ENCODE assay signal across 8 cellular contexts in the genomic region with DNA sequence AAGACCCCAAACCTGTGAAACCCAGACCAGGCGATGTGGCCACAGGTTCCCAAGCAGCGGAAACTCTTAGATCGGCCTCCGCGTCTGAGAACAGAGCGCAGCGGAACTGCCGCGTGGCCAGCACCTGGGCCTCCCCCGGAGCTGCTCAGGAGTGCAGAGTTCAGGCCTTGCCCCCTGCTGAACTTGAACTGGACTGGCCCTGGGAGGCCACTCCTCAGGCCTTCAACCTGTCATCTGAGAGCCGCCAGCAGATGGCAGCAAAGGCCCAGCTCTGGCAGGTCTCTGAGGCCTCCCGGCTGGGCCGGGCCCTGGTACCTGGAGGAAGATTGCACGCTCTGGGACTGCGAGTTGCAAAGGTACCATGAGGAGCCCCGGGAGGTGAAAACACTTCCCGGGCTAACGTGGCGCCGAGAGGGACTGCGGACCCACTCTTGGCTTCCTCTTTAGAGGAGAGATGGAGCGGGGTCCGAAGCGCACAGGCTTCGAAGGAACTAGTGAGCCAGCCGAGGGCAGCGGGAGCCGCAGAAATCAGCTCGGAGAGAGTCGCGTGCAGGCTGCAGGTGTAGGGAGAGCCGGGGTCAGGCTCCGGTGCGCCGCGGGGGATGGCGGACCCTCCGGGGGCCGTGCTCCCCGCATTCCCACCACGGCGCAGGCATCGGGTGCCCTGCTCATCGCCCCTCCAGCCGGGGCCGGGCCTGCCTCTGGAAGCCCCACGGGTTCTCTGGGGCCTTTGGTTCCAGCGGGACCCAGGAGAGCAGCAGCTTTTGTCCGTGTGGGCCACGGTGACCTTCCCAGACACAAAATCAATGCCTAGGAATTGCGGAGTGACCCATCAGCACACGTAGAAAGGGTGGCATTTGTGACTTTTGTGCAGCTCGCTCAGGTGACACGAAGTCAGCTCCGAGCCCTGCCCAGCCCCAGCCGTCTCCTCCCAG.
DNase-seq lines count a peak whose midpoint lies in the region; ATAC-seq and TF ChIP-seq lines count a peak whose summit lies in the region.

No MANE protein-coding gene starts in this region.

- peak overlapping the region; percentile 90 for H3K4me3 Mint-ChIP-seq in T-helper 17 cell

- ATAC-seq in T-helper 17 cell (peak; percentile 98), right cardiac atrium (peak; percentile 91 to 94)

- H3K27ac ChIP-seq in HEK293 (ENCODE audit: extremely low read depth, low read depth, low read length) = no peak overlapping the region
- no peak overlapping the region for H3K27ac ChIP-seq in right cardiac atrium (ENCODE audit: low read length)
- H3K27ac ChIP-seq in rectal smooth muscle tissue (ENCODE audit: low read depth, low read length) = no peak overlapping the region
- no peak overlapping the region for H3K27ac ChIP-seq in vagina

- H3K36me3 ChIP-seq in HEK293 (ENCODE audit: control insufficient read depth in 2 of 2, insufficient read depth in 1 of 2, low read length in 2 of 2) = no peaks in the 10 kb centered on the region
- H3K36me3 ChIP-seq in MG63 = no peaks in the 10 kb centered on the region
- no peaks in the 10 kb centered on the region for H3K36me3 ChIP-seq in rectal smooth muscle tissue (ENCODE audit: control insufficient read depth, insufficient read depth, low read length)
- no peaks in the 10 kb centered on the region for H3K36me3 ChIP-seq in vagina

- WGBS in right cardiac atrium = 10% methylated on average over 56 of the region's 56 CpGs

- H3K27me3 ChIP-seq in MG63 (no peaks in the 10 kb centered on the region), right cardiac atrium (ENCODE audit: control insufficient read depth, insufficient read depth) (no peaks in the 10 kb centered on the region), rectal smooth muscle tissue (ENCODE audit: control insufficient read depth, insufficient read depth, low read length) (peaks cover 9% of the 10 kb centered on the region), vagina (no peaks in the 10 kb centered on the region)

- CTCF ChIA-PET in HEK293 (lab: Yijun Ruan, JAX) = interaction anchor here (0.6 to 4.1 kb wide), 20 partner anchors 10 to 854 kb away, joined by 3 to 21 read pairs (median 3); no protein-coding TSS in a partner anchor

- DNase-seq in MG63 (peak; percentile 59), T-helper 17 cell (peak; percentile 74 to 90 (median 80)), amygdala (lab: John Stamatoyannopoulos, UW) (peak in 55 of 56 donors; percentile 29 to 95 (median 71)), right cardiac atrium (peak; percentile 86 to 96 (median 94)), vagina (ENCODE audit: extremely low spot score in 2 of 2) (no peak)

- TF ChIP-seq CTCF in GM12874 (IDR thresholded peaks at IDR 0.05; ENCODE audit: insufficient read depth, low read depth, low read length) = peak; percentile 92
- peak; percentile 67 for TF ChIP-seq CTCF in HEK293 (tag by site-specific recombination; IDR thresholded peaks at IDR 0.05)
- TF ChIP-seq CTCF in vagina (IDR thresholded peaks at IDR 0.05) = peak; percentile 69 to 90 (median 81)

- H3K4me1 ChIP-seq in HEK293 (ENCODE audit: control insufficient read depth, insufficient read depth, low read length) = no peaks in the 10 kb centered on the region
- H3K4me1 ChIP-seq in right cardiac atrium (ENCODE audit: control insufficient read depth, insufficient read depth, low read length) = no peaks in the 10 kb centered on the region
- H3K4me1 ChIP-seq in rectal smooth muscle tissue (ENCODE audit: control insufficient read depth, insufficient read depth, low read length) = no peaks in the 10 kb centered on the region
- peaks cover 13% of the 10 kb centered on the region for H3K4me1 ChIP-seq in vagina

- peaks cover 22% of the 10 kb centered on the region for H3K27me3 Mint-ChIP-seq in T-helper 17 cell

- intact Hi-C loops in right cardiac atrium (cut with DNase I) = loop anchor here in 1 of 4 donors (10.0 kb wide), 1 partner anchor 441 kb away; no protein-coding TSS in a partner anchor
- intact Hi-C loops in vagina (cut with DNase I) = loop anchor here (10.0 kb wide), 1 partner anchor 421 kb away; no protein-coding TSS in a partner anchor

- TF ChIP-seq POLR2A in vagina (IDR thresholded peaks at IDR 0.05) = no peak

- no peaks in the 10 kb centered on the region for H3K36me3 Mint-ChIP-seq in T-helper 17 cell (ENCODE audit: low read depth)

- POLR2A ChIA-PET in HEK293 (lab: Yijun Ruan, JAX) = no interaction called here

- peaks cover 3% of the 10 kb centered on the region for H3K4me1 Mint-ChIP-seq in T-helper 17 cell

- H3K9ac ChIP-seq in rectal smooth muscle tissue (ENCODE audit: low read length) = no peak overlapping the region

- H3K27ac Mint-ChIP-seq in T-helper 17 cell = no peak overlapping the region

- H3K9me3 ChIP-seq in HEK293 (ENCODE audit: control insufficient read depth, insufficient read depth, low read depth, low read length) (no peaks in the 10 kb centered on the region), MG63 (no peaks in the 10 kb centered on the region), T-helper 17 cell (ENCODE audit: control insufficient read depth, low read length, poor library complexity, severe bottlenecking) (no peaks in the 10 kb centered on the region), right cardiac atrium (ENCODE audit: control insufficient read depth, low read length) (no peaks in the 10 kb centered on the region), vagina (no peaks in the 10 kb centered on the region)

- no peak overlapping the region for H3K4me3 ChIP-seq in HEK293 (ENCODE audit: low read depth, low read length)
- no peak overlapping the region for H3K4me3 ChIP-seq in MG63
- H3K4me3 ChIP-seq in right cardiac atrium (ENCODE audit: low read length) = peak overlapping the region; percentile 16
- H3K4me3 ChIP-seq in rectal smooth muscle tissue (ENCODE audit: low read length) = peak overlapping the region; percentile 54
- peak overlapping the region; percentile 22 to 35 for H3K4me3 ChIP-seq in vagina

TF ChIP-seq in HEK293, 187 proteins besides CTCF, POLR2A, EP300 and RAD21 (continues in another document):
- TF ChIP-seq ZNF211 (tag by site-specific recombination; IDR thresholded peaks at IDR 0.05; ENCODE audit: low read depth) (no peak), ZNF654 (tag by site-specific recombination; IDR thresholded peaks at IDR 0.05; ENCODE audit: low read depth) (peak; percentile 76), ZIC2 (tag by site-specific recombination; IDR thresholded peaks at IDR 0.05) (0 out of 2 replicates have a peak, but pooled peaks have one; percentile 25), GLIS1 (tag by site-specific recombination; IDR thresholded peaks at IDR 0.05) (peak; percentile 65), MYNN (tag by site-specific recombination; IDR thresholded peaks at IDR 0.05; ENCODE audit: borderline replicate concordance) (no peak)
- TF ChIP-seq, protein P1, sequence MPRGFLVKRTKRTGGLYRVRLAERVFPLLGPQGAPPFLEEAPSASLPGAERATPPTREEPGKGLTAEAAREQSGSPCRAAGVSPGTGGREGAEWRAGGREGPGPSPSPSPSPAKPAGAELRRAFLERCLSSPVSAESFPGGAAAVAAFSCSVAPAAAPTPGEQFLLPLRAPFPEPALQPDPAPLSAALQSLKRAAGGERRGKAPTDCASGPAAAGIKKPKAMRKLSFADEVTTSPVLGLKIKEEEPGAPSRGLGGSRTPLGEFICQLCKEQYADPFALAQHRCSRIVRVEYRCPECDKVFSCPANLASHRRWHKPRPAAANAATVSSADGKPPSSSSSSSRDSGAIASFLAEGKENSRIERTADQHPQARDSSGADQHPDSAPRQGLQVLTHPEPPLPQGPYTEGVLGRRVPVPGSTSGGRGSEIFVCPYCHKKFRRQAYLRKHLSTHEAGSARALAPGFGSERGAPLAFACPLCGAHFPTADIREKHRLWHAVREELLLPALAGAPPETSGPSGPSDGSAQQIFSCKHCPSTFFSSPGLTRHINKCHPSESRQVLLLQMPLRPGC (tag by site-specific recombination; IDR thresholded peaks at IDR 0.05) = no peak
- TF ChIP-seq, protein P2, sequence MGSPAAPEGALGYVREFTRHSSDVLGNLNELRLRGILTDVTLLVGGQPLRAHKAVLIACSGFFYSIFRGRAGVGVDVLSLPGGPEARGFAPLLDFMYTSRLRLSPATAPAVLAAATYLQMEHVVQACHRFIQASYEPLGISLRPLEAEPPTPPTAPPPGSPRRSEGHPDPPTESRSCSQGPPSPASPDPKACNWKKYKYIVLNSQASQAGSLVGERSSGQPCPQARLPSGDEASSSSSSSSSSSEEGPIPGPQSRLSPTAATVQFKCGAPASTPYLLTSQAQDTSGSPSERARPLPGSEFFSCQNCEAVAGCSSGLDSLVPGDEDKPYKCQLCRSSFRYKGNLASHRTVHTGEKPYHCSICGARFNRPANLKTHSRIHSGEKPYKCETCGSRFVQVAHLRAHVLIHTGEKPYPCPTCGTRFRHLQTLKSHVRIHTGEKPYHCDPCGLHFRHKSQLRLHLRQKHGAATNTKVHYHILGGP (tag by site-specific recombination; IDR thresholded peaks at IDR 0.05) = no peak
- TF ChIP-seq, protein P3, sequence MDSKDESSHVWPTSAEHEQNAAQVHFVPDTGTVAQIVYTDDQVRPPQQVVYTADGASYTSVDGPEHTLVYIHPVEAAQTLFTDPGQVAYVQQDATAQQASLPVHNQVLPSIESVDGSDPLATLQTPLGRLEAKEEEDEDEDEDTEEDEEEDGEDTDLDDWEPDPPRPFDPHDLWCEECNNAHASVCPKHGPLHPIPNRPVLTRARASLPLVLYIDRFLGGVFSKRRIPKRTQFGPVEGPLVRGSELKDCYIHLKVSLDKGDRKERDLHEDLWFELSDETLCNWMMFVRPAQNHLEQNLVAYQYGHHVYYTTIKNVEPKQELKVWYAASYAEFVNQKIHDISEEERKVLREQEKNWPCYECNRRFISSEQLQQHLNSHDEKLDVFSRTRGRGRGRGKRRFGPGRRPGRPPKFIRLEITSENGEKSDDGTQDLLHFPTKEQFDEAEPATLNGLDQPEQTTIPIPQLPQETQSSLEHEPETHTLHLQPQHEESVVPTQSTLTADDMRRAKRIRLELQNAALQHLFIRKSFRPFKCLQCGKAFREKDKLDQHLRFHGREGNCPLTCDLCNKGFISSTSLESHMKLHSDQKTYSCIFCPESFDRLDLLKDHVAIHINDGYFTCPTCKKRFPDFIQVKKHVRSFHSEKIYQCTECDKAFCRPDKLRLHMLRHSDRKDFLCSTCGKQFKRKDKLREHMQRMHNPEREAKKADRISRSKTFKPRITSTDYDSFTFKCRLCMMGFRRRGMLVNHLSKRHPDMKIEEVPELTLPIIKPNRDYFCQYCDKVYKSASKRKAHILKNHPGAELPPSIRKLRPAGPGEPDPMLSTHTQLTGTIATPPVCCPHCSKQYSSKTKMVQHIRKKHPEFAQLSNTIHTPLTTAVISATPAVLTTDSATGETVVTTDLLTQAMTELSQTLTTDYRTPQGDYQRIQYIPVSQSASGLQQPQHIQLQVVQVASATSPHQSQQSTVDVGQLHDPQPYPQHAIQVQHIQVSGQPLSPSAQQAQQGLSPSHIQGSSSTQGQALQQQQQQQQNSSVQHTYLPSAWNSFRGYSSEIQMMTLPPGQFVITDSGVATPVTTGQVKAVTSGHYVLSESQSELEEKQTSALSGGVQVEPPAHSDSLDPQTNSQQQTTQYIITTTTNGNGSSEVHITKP (tag by site-specific recombination; IDR thresholded peaks at IDR 0.05) = peak; percentile 39; the same call in 1 of the 2 replicates

Comparison
In these comparisons a context has a peak if more than half of its experiments do, and no peak if none do; other contexts are left out.
1. H3K4me3 ChIP-seq: peak in right cardiac atrium (single experiment), rectal smooth muscle tissue (single experiment) and vagina (2 of 2); none in HEK293 (single experiment) and MG63 (single experiment).
2. DNase-seq: peak in MG63 (single experiment), T-helper 17 cell (3 of 3), amygdala (55 of 56) and right cardiac atrium (3 of 3); none in vagina (0 of 2).
3. Peak in every context shown above with its lines, with median percentiles within 50 percentile points of each other: CTCF ChIP-seq.